ENCODE assay signal across 2 cellular contexts in the genomic region with DNA sequence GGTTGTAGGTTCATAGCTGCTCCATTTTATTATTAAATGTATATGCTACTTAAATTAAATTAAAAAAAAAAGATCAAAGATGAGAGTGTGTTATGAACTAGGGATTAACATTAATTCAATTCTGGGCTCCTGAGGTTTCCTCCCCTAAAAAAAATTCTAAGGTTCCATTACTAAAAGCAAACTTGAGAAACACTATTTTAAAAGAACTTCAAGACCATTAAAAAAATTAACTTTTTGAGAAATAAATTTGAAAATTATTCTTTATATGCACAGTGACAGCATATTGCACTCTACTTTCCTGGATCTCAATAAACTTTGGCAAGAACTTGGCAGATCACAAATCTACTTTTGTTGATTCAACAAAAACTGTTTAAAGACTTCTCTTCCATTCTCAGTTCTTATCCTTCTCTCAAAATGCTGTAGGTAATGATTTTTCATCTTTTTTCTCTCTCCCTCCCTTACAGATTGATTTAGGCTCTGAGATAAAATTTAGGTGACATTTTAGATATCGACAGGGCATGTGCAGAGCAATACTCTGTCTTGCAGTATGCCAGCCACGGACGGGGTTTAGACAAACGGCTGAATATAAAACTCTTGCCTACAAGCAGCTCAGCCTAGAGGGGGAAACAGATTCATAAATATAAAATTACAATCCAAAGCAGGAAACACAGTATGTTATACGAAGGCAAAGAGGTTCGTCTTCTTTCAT.
TF ChIP-seq lines count a peak whose summit lies in the region.

No MANE protein-coding gene starts in this region.

TF ChIP-seq in endothelial cell of umbilical vein, 7 proteins besides CTCF, POLR2A, EP300 and RAD21:
- TF ChIP-seq MYC (IDR thresholded peaks at IDR 0.05; ENCODE audit: low read depth, low read length) (no peak), FOS (IDR thresholded peaks at IDR 0.05; ENCODE audit: borderline replicate concordance, insufficient read depth, low read length) (no peak), GATA2 (IDR thresholded peaks at IDR 0.05; ENCODE audit: insufficient read depth, insufficient read length, low read depth, low read length) (no peak), POLR2AphosphoS5 (IDR thresholded peaks at IDR 0.05; ENCODE audit: insufficient read depth, low read depth, low read length) (no peak), EZH2 (IDR thresholded peaks at IDR 0.05; ENCODE audit: borderline replicate concordance, low read depth, low read length, severe bottlenecking) (no peak), JUN (IDR thresholded peaks at IDR 0.05; ENCODE audit: borderline replicate concordance, insufficient read depth, insufficient read length, low read depth) (no peak)
- TF ChIP-seq, protein P1, sequence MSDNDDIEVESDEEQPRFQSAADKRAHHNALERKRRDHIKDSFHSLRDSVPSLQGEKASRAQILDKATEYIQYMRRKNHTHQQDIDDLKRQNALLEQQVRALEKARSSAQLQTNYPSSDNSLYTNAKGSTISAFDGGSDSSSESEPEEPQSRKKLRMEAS (IDR thresholded peaks at IDR 0.05; ENCODE audit: insufficient read depth, insufficient read length) = no peak

TF ChIP-seq in neural cell, 6 proteins besides CTCF, POLR2A, EP300 and RAD21 (continued from another document):
- TF ChIP-seq, protein P2, sequence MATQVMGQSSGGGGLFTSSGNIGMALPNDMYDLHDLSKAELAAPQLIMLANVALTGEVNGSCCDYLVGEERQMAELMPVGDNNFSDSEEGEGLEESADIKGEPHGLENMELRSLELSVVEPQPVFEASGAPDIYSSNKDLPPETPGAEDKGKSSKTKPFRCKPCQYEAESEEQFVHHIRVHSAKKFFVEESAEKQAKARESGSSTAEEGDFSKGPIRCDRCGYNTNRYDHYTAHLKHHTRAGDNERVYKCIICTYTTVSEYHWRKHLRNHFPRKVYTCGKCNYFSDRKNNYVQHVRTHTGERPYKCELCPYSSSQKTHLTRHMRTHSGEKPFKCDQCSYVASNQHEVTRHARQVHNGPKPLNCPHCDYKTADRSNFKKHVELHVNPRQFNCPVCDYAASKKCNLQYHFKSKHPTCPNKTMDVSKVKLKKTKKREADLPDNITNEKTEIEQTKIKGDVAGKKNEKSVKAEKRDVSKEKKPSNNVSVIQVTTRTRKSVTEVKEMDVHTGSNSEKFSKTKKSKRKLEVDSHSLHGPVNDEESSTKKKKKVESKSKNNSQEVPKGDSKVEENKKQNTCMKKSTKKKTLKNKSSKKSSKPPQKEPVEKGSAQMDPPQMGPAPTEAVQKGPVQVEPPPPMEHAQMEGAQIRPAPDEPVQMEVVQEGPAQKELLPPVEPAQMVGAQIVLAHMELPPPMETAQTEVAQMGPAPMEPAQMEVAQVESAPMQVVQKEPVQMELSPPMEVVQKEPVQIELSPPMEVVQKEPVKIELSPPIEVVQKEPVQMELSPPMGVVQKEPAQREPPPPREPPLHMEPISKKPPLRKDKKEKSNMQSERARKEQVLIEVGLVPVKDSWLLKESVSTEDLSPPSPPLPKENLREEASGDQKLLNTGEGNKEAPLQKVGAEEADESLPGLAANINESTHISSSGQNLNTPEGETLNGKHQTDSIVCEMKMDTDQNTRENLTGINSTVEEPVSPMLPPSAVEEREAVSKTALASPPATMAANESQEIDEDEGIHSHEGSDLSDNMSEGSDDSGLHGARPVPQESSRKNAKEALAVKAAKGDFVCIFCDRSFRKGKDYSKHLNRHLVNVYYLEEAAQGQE (IDR thresholded peaks at IDR 0.05; ENCODE audit: borderline replicate concordance) = no peak
- TF ChIP-seq EZH2 (IDR thresholded peaks at IDR 0.05; ENCODE audit: borderline replicate concordance, insufficient read depth, low read length, poor library complexity, severe bottlenecking) (no peak), MXI1 (conservative IDR thresholded peaks at IDR 0.05; ENCODE audit: poor library complexity, severe bottlenecking) (no peak), SMC3 (conservative IDR thresholded peaks at IDR 0.05; ENCODE audit: poor library complexity) (no peak), POLR2AphosphoS5 (IDR thresholded peaks at IDR 0.05) (no peak)
